In the genomic region with DNA sequence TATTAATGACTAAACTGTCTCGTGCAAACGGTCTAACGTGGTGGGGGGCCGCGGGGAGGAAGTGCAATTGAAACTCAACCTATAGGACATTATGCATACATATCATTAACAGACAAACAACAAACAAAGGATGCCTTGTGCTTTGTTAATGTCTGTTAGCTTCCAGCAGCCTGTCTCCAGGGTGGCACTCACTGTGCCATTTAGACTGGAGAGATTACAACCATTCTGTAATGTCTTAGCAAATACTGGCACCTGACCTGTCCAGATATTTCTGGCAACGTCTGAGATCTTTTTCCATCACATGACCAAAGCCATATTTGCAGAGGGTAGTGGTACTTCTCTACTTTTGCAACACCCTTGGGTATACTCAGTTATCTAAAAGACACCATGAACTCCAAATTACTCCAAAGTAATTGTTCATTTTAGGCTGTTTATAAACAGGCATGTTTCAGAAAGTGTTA, we compare ENCODE assay signal across 9 cellular contexts. TPM values are rescaled to one million over a fixed set of nuclear protein-coding genes. Genes with fewer than 3 reads are reported as not detected.
DNase-seq lines count a peak whose midpoint lies in the region; ATAC-seq and TF ChIP-seq lines count a peak whose summit lies in the region.
"Had no signal": no experiment of that assay in that cellular context is flagged by ENCODE, and none has a peak within 500 bp of the region (broad histone marks: within the 10 kb centered on the region; RNA-seq: fewer than 3 reads in every experiment).

No MANE protein-coding gene starts in this region.

- DNase-seq in A673 (ENCODE audit: low spot score), result no peak
- no peak for DNase-seq in MG63
- DNase-seq in MCF 10A (ENCODE audit: unreplicated experiment), result peak; percentile 11
- DNase-seq in NCI-H82 (lab: John Stamatoyannopoulos, UW), result no peak
- DNase-seq in AG20443 (ENCODE audit: low spot score), result no peak

- H3K27me3 Mint-ChIP-seq in MCF 10A (ENCODE audit: insufficient read depth, unreplicated experiment), result no peaks in the 10 kb centered on the region

- no peak for TF ChIP-seq CTCF in A673 (conservative IDR thresholded peaks at IDR 0.05; ENCODE audit: low read depth, low read length)
- no peak for TF ChIP-seq CTCF in MCF 10A (IDR thresholded peaks at IDR 0.05; ENCODE audit: unreplicated experiment)

- peak overlapping the region; percentile 63 for H3K4me3 ChIP-seq in A673 (ENCODE audit: low read depth, low read length, poor library complexity, severe bottlenecking)
- peak overlapping the region; percentile 57; the same call in 1 of the 2 replicates for H3K4me3 ChIP-seq in MG63
- peak overlapping the region; percentile 14 for H3K4me3 ChIP-seq in mucosa of stomach (ENCODE audit: low read length)

- POLR2A ChIA-PET in A673 (lab: Charles Lee; ENCODE audit: low non-redundant PET), result no interaction called here
- POLR2A ChIA-PET in MCF 10A (lab: Yijun Ruan, JAX), result interaction anchor here (1.1 to 4.0 kb wide), 3 partner anchors 11 to 185 kb away, joined by 3 to 17 read pairs (median 6); a partner anchor contains a TSS

- H3K36me3 Mint-ChIP-seq in MCF 10A (ENCODE audit: insufficient read depth, unreplicated experiment), result no peaks in the 10 kb centered on the region

- peaks cover 22% of the 10 kb centered on the region for H3K4me1 Mint-ChIP-seq in MCF 10A (ENCODE audit: insufficient read depth, unreplicated experiment)

- H3K4me3 Mint-ChIP-seq in MCF 10A (ENCODE audit: unreplicated experiment), result peak overlapping the region; percentile 72

- peak overlapping the region; percentile 89 for H3K27ac Mint-ChIP-seq in MCF 10A (ENCODE audit: low read depth, unreplicated experiment)

- CTCF ChIA-PET in A673 (lab: Charles Lee), result interaction anchor here (1.1 kb wide), 1 partner anchor 8 kb away, joined by 3 read pairs; no protein-coding TSS in a partner anchor
- CTCF ChIA-PET in MCF 10A (lab: Yijun Ruan, JAX), result interaction anchor here (0.5 to 1.0 kb wide), 2 partner anchors 13 to 67 kb away, joined by 3 read pairs; no protein-coding TSS in a partner anchor

- H3K36me3 ChIP-seq in A673 (ENCODE audit: insufficient read depth, low read length, poor library complexity, severe bottlenecking), result no peaks in the 10 kb centered on the region
- H3K36me3 ChIP-seq in MG63, result no peaks in the 10 kb centered on the region
- H3K36me3 ChIP-seq in mucosa of stomach (ENCODE audit: control insufficient read depth, insufficient read depth, low read length), result no peaks in the 10 kb centered on the region

- peaks cover 18% of the 10 kb centered on the region for H3K4me1 ChIP-seq in A673 (ENCODE audit: insufficient read depth, low read length, poor library complexity, severe bottlenecking)
- peaks cover 32% of the 10 kb centered on the region for H3K4me1 ChIP-seq in mucosa of stomach (ENCODE audit: control insufficient read depth, insufficient read depth, low read length)

- H3K27me3 ChIP-seq in A673 (replicated peaks; ENCODE audit: insufficient read depth, low read depth, low read length, poor library complexity) (no peaks in the 10 kb centered on the region), MG63 (no peaks in the 10 kb centered on the region), mucosa of stomach (ENCODE audit: control insufficient read depth, insufficient read depth, low read length) (no peaks in the 10 kb centered on the region)

- H3K27ac ChIP-seq in A673 (ENCODE audit: low read depth, low read length, poor library complexity, severe bottlenecking), result no peak overlapping the region

- BruUV-seq in A673 (replicated peaks; lab: Mats Ljungman, UMichigan) (no TSS peak), MCF 10A (replicated peaks; lab: Mats Ljungman, UMichigan) (no TSS peak)

- H3K9ac ChIP-seq in mucosa of stomach (ENCODE audit: low read length), result peak overlapping the region; percentile 79

- no peak for ATAC-seq in HG02884 (IDR thresholded peaks at IDR 0.05; ENCODE audit: unreplicated experiment)
- ATAC-seq in HG03565 (IDR thresholded peaks at IDR 0.05; ENCODE audit: unreplicated experiment), result no peak

- intact Hi-C loops in A673 (cut with micrococcal nuclease; ENCODE audit: unreplicated experiment) (loop anchor here (10.0 kb wide), 1 partner anchor 772 kb away; no protein-coding TSS in a partner anchor), MCF 10A (cut with micrococcal nuclease) (loop anchor here (5.0 to 10.0 kb wide), 2 partner anchors 526 to 902 kb away; a partner anchor contains a TSS)

- H3K9me3 Mint-ChIP-seq in MCF 10A (ENCODE audit: unreplicated experiment), result no peaks in the 10 kb centered on the region

- H3K9me3 ChIP-seq in A673 (ENCODE audit: low read depth, low read length, poor library complexity, severe bottlenecking) (no peaks in the 10 kb centered on the region), MG63 (no peaks in the 10 kb centered on the region), mucosa of stomach (ENCODE audit: control insufficient read depth, low read length) (no peaks in the 10 kb centered on the region)
- H3K9me3 ChIP-seq: mucosa of descending colon had no signal

RNA-seq across cellular contexts. Expression of a gene that starts 11.6 kb away (rescaled TPM):
- total RNA-seq in A673 (2021) (4.3 and 4.8 TPM in 2 replicates), MCF 10A (2022) (1.1 and 3.4 TPM in 2 replicates)
- total RNA-seq in MG63 (2014; rRNA removed; shearing (Covaris generic); ENCODE audit: low replicate concordance), result 0.03 TPM in 1 of 2 replicates, not detected in the other
